16 cellular contexts compared by ENCODE assay signal in the genomic region with DNA sequence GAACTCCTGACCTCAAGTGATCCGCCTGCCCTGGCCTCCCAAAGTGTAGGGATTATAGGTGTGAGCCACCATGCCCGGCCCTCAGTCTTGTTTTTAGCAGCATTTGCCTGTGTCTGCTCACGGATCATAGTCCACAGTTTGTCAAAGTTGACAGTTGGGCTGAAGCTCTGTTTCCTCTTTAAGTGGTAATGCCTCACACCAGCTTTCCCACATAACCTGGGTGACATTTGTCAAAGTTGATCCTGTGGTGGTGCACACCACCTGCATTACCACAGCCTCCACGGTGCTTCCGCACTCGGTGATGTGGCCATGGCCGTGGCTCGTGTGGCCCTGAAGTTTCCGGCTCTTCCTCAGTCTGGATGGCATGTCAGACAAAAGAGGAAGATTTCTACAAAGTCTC. TPM values are rescaled to one million over a fixed set of nuclear protein-coding genes. Genes with fewer than 3 reads are reported as not detected.
DNase-seq lines count a peak whose midpoint lies in the region; ATAC-seq and TF ChIP-seq lines count a peak whose summit lies in the region.
"Had no signal": no experiment of that assay in that cellular context is flagged by ENCODE, and none has a peak within 500 bp of the region (broad histone marks: within the 10 kb centered on the region; RNA-seq: fewer than 3 reads in every experiment).

No MANE protein-coding gene starts in this region.

- peak; percentile 6 for ATAC-seq in mucosa of descending colon
- ATAC-seq: body of pancreas had no signal

- H4K20me1 ChIP-seq in BLaER1 treated with 17β-estradiol and CSF1 and Interleukin-3, amounts not matched to agents 10 nM and 100 nM = peaks cover 0 to 95% (median 0%) of the 10 kb centered on the region in 11 experiments; a peak in 6 of 22 replicates

- H3K4me2 ChIP-seq in BLaER1 treated with 17β-estradiol and CSF1 and Interleukin-3, amounts not matched to agents 10 nM and 100 nM = peak overlapping the region in 9 of 11 experiments; percentile 0 to 41 (median 25); a peak in 12 of 22 replicates

- in situ Hi-C loops in ACHN (cut with HindIII; ENCODE audit: low pct_ligation_motif_present, low pct_unique_long_range_greater_than_20kb, low sequenced_read_pairs) = no loop called here

- H3K4me3 ChIP-seq in BLaER1 treated with 17β-estradiol and CSF1 and Interleukin-3, amounts not matched to agents 10 nM and 100 nM = no peak overlapping the region
- no peak overlapping the region for H3K4me3 ChIP-seq in Jurkat, Clone E6-1 (ENCODE audit: low read length)
- H3K4me3 ChIP-seq in mucosa of descending colon = no peak overlapping the region
- H3K4me3 ChIP-seq: body of pancreas, dorsolateral prefrontal cortex, ovary, vagina had no signal

- H3K4me1 ChIP-seq in BLaER1 treated with 17β-estradiol and CSF1 and Interleukin-3, amounts not matched to agents 10 nM and 100 nM = peaks cover 0 to 54% (median 15%) of the 10 kb centered on the region in 10 experiments; a peak in 13 of 20 replicates
- no peaks in the 10 kb centered on the region for H3K4me1 ChIP-seq in mucosa of descending colon (ENCODE audit: low read depth)

- no peak overlapping the region for H3K9ac ChIP-seq in BLaER1 treated with 17β-estradiol and CSF1 and Interleukin-3, amounts not matched to agents 10 nM and 100 nM

- H3K36me3 ChIP-seq in BLaER1 treated with 17β-estradiol and CSF1 and Interleukin-3, amounts not matched to agents 10 nM and 100 nM = peaks cover 0 to 47% (median 0%) of the 10 kb centered on the region in 11 experiments; a peak in 8 of 22 replicates
- no peaks in the 10 kb centered on the region for H3K36me3 ChIP-seq in mucosa of descending colon (ENCODE audit: low read depth)
- H3K36me3 ChIP-seq: ovary had no signal

- H3K27ac ChIP-seq in BLaER1 treated with 17β-estradiol and CSF1 and Interleukin-3, amounts not matched to agents 10 nM and 100 nM = no peak overlapping the region
- H3K27ac ChIP-seq: body of pancreas, ovary, vagina had no signal

- no peak for TF ChIP-seq CTCF in mucosa of descending colon (IDR thresholded peaks at IDR 0.05)

- no peaks in the 10 kb centered on the region for H3K9me3 ChIP-seq in BLaER1 treated with 17β-estradiol and CSF1 and Interleukin-3, amounts not matched to agents 10 nM and 100 nM (replicated peaks in 1 of 11)
- no peaks in the 10 kb centered on the region for H3K9me3 ChIP-seq in mucosa of descending colon
- H3K9me3 ChIP-seq: body of pancreas, ovary, vagina had no signal

- intact Hi-C loops in mucosa of descending colon (cut with DNase I, micrococcal nuclease) = no loop called here

- DNase-seq in Jurkat, Clone E6-1 (ENCODE audit: low read depth, low spot score) = peak; percentile 95
- peak; percentile 81 for DNase-seq in UCSD-AML1 (lab: John Stamatoyannopoulos, UW; ENCODE audit: unreplicated experiment)
- DNase-seq in mucosa of descending colon = no peak
- DNase-seq in inferior parietal cortex (ENCODE audit: extremely low spot score) = no peak
- no peak for DNase-seq in EL
- no peak for DNase-seq in ACHN
- no peak for DNase-seq in activated naive CD4-positive, alpha-beta T cell treated with Interleukin-2 at 50 U/mL for 16 hours
- DNase-seq: activated naive CD4-positive, alpha-beta T cell treated with anti-CD3 and anti-CD28 coated beads for 36 hours; body of pancreas; dorsolateral prefrontal cortex; hippocampal formation; NCI-H146; NCI-H446; ovary had no signal

- no peaks in the 10 kb centered on the region for H3K27me3 ChIP-seq in BLaER1 treated with 17β-estradiol and CSF1 and Interleukin-3, amounts not matched to agents 10 nM and 100 nM
- H3K27me3 ChIP-seq: body of pancreas, dorsolateral prefrontal cortex, ovary, vagina had no signal

RNA-seq across cellular contexts. Expression of a gene that starts 27.1 kb away (rescaled TPM):
- 3.5 TPM for polyA plus RNA-seq in Jurkat, Clone E6-1 (2012; ENCODE audit: insufficient read depth, insufficient read length)
- 10 to 100 TPM; 12.8 to 58.5 (median 27.4) TPM for total RNA-seq in mucosa of descending colon

Comparison
In these comparisons a context has a peak if more than half of its experiments do, and no peak if none do; other contexts are left out.
1. DNase-seq: peak in Jurkat, Clone E6-1 (single experiment) and UCSD-AML1 (single experiment); none in mucosa of descending colon (0 of 3), inferior parietal cortex (single experiment), EL (single experiment), ACHN (single experiment) and activated naive CD4-positive, alpha-beta T cell treated with Interleukin-2 at 50 U/mL for 16 hours (single experiment).